In the genomic region with DNA sequence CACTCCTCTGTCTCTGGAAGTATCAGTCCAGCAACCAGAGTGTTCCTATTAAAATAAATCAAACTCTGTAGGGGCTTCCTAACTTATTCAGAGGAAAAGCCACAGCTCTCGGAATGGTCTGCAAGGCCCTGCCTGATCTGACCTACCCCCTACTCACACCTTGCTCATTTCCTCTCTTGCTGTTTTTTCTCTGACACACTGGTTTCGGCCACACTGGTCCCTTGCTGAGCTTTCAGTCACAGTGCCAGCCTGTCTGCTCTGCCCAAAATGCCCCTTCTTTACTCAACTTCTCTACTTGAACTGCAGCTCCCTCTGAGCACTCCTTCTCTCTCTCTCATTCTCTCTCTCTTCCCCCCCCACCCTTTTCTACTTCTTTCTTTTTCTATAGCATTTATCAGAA, we compare ENCODE assay signal across 15 cellular contexts.
DNase-seq lines count a peak whose midpoint lies in the region; ATAC-seq lines count a peak whose summit lies in the region.
"Had no signal": no experiment of that assay in that cellular context is flagged by ENCODE, and none has a peak within 500 bp of the region (broad histone marks: within the 10 kb centered on the region; RNA-seq: fewer than 3 reads in every experiment).

No MANE protein-coding gene starts in this region.

- H3K4me1 Mint-ChIP-seq in activated CD4-positive, alpha-beta memory T cell treated with anti-CD3 and anti-CD28 coated beads for 36 hours (ENCODE audit: low read depth): peaks cover 6% of the 10 kb centered on the region
- H3K4me1 Mint-ChIP-seq in activated CD4-positive, alpha-beta memory T cell treated with anti-CD3 and anti-CD28 coated beads, Interleukin-2, amount 10 ng/mL, durations not matched to agents 7 days and 5 days: peaks cover 8% of the 10 kb centered on the region
- peaks cover 6% of the 10 kb centered on the region for H3K4me1 Mint-ChIP-seq in activated T-helper 1 cell treated with anti-CD3 and anti-CD28 coated beads, Interleukin-12 subunit alpha, Interleukin-12 subunit beta, Interleukin-2, Interleukin-4 antibody, amounts not matched to agents 30 ng/mL and 10 ng/mL and 1 ng/mL, durations not matched to agents 14 hours and 24 hours and 36 hours (ENCODE audit: low read depth)
- peaks cover 13 to 25% of the 10 kb centered on the region in 2 donors for H3K4me1 Mint-ChIP-seq in stimulated activated naive B cell treated with anti-CD40 and anti-IgM and Interleukin-4, amounts not matched to agents 10 μg/mL and 1 μg/mL and 100 μg/mL, for 72 hours

- no peaks in the 10 kb centered on the region for H3K9me3 Mint-ChIP-seq in activated CD4-positive, alpha-beta memory T cell treated with anti-CD3 and anti-CD28 coated beads for 36 hours
- H3K9me3 Mint-ChIP-seq in activated CD4-positive, alpha-beta memory T cell treated with anti-CD3 and anti-CD28 coated beads, Interleukin-2, amount 10 ng/mL, durations not matched to agents 7 days and 5 days: no peaks in the 10 kb centered on the region
- no peaks in the 10 kb centered on the region for H3K9me3 Mint-ChIP-seq in activated T-helper 1 cell treated with anti-CD3 and anti-CD28 coated beads, Interleukin-12 subunit alpha, Interleukin-12 subunit beta, Interleukin-2, Interleukin-4 antibody, amounts not matched to agents 30 ng/mL and 10 ng/mL and 1 ng/mL, durations not matched to agents 14 hours and 24 hours and 36 hours
- H3K9me3 Mint-ChIP-seq in stimulated activated naive B cell treated with anti-CD40 and anti-IgM and Interleukin-4, amounts not matched to agents 10 μg/mL and 1 μg/mL and 100 μg/mL, for 72 hours: no peaks in the 10 kb centered on the region

- POLR2A ChIA-PET in activated CD4-positive, alpha-beta memory T cell treated with anti-CD3 and anti-CD28 coated beads for 36 hours (lab: Charles Lee): interaction anchor here (0.6 kb wide), 3 partner anchors 132 to 538 kb away, joined by 3 read pairs; no protein-coding TSS in a partner anchor
- POLR2A ChIA-PET in activated CD4-positive, alpha-beta memory T cell treated with anti-CD3 and anti-CD28 coated beads, Interleukin-2, amount 10 ng/mL, durations not matched to agents 7 days and 5 days (lab: Charles Lee): no interaction called here

- intact Hi-C loops in activated CD4-positive, alpha-beta memory T cell treated with anti-CD3 and anti-CD28 coated beads for 36 hours (cut with micrococcal nuclease): no loop called here
- intact Hi-C loops in activated T-helper 1 cell treated with anti-CD3 and anti-CD28 coated beads, Interleukin-12 subunit alpha, Interleukin-12 subunit beta, Interleukin-2, Interleukin-4 antibody, amounts not matched to agents 30 ng/mL and 10 ng/mL and 1 ng/mL, durations not matched to agents 14 hours and 24 hours and 36 hours (cut with micrococcal nuclease): no loop called here

- CTCF ChIA-PET in activated CD4-positive, alpha-beta memory T cell treated with anti-CD3 and anti-CD28 coated beads for 36 hours (lab: Charles Lee): interaction anchor here (0.7 kb wide), 1 partner anchor 217 kb away, joined by 3 read pairs; no protein-coding TSS in a partner anchor
- CTCF ChIA-PET in activated CD4-positive, alpha-beta memory T cell treated with anti-CD3 and anti-CD28 coated beads, Interleukin-2, amount 10 ng/mL, durations not matched to agents 7 days and 5 days (lab: Charles Lee): no interaction called here

- no peak overlapping the region for H3K27ac Mint-ChIP-seq in activated CD4-positive, alpha-beta memory T cell treated with anti-CD3 and anti-CD28 coated beads for 36 hours
- no peak overlapping the region for H3K27ac Mint-ChIP-seq in activated CD4-positive, alpha-beta memory T cell treated with anti-CD3 and anti-CD28 coated beads, Interleukin-2, amount 10 ng/mL, durations not matched to agents 7 days and 5 days
- H3K27ac Mint-ChIP-seq in activated T-helper 1 cell treated with anti-CD3 and anti-CD28 coated beads, Interleukin-12 subunit alpha, Interleukin-12 subunit beta, Interleukin-2, Interleukin-4 antibody, amounts not matched to agents 30 ng/mL and 10 ng/mL and 1 ng/mL, durations not matched to agents 14 hours and 24 hours and 36 hours: peak overlapping the region; percentile 37
- H3K27ac Mint-ChIP-seq in stimulated activated naive B cell treated with anti-CD40 and anti-IgM and Interleukin-4, amounts not matched to agents 10 μg/mL and 1 μg/mL and 100 μg/mL, for 72 hours: peak overlapping the region; percentile 66

- ATAC-seq in HG02759 (IDR thresholded peaks at IDR 0.05; ENCODE audit: unreplicated experiment) (peak; percentile 58), HG02623 (IDR thresholded peaks at IDR 0.05; ENCODE audit: unreplicated experiment) (no peak), GM21515 (IDR thresholded peaks at IDR 0.05; ENCODE audit: unreplicated experiment) (no peak), HG03469 (IDR thresholded peaks at IDR 0.05; ENCODE audit: unreplicated experiment) (no peak)
- peak; percentile 34 to 64 for ATAC-seq in stimulated activated naive B cell treated with anti-CD40 and anti-IgM and Interleukin-4, amounts not matched to agents 10 μg/mL and 1 μg/mL and 100 μg/mL, for 72 hours (replicated peaks)

- peak; percentile 24 for DNase-seq in activated CD4-positive, alpha-beta memory T cell treated with anti-CD3 and anti-CD28 coated beads for 36 hours
- DNase-seq in activated CD4-positive, alpha-beta memory T cell treated with anti-CD3 and anti-CD28 coated beads, Interleukin-2, amount 10 ng/mL, durations not matched to agents 7 days and 5 days: no peak
- DNase-seq in activated T-helper 1 cell treated with anti-CD3 and anti-CD28 coated beads, Interleukin-12 subunit alpha, Interleukin-12 subunit beta, Interleukin-2, Interleukin-4 antibody, amounts not matched to agents 30 ng/mL and 10 ng/mL and 1 ng/mL, durations not matched to agents 14 hours and 24 hours and 36 hours (ENCODE audit: low spot score): no peak
- DNase-seq in stimulated activated naive B cell treated with anti-CD40 and anti-IgM and Interleukin-4, amounts not matched to agents 10 μg/mL and 1 μg/mL and 100 μg/mL, for 72 hours: no peak
- DNase-seq: activated CD4-positive, alpha-beta T cell treated with anti-CD3 and anti-CD28 coated beads for 4 hours; activated naive CD4-positive, alpha-beta T cell treated with Interleukin-2 at 50 U/mL for 16 hours; Calu3; central memory CD4-positive, alpha-beta T cell; hypothalamus; NCI-H226; OCI-M1 had no signal

- no peaks in the 10 kb centered on the region for H3K27me3 Mint-ChIP-seq in activated CD4-positive, alpha-beta memory T cell treated with anti-CD3 and anti-CD28 coated beads for 36 hours
- H3K27me3 Mint-ChIP-seq in activated CD4-positive, alpha-beta memory T cell treated with anti-CD3 and anti-CD28 coated beads, Interleukin-2, amount 10 ng/mL, durations not matched to agents 7 days and 5 days: no peaks in the 10 kb centered on the region
- H3K27me3 Mint-ChIP-seq in activated T-helper 1 cell treated with anti-CD3 and anti-CD28 coated beads, Interleukin-12 subunit alpha, Interleukin-12 subunit beta, Interleukin-2, Interleukin-4 antibody, amounts not matched to agents 30 ng/mL and 10 ng/mL and 1 ng/mL, durations not matched to agents 14 hours and 24 hours and 36 hours (ENCODE audit: insufficient read depth): no peaks in the 10 kb centered on the region
- H3K27me3 Mint-ChIP-seq in stimulated activated naive B cell treated with anti-CD40 and anti-IgM and Interleukin-4, amounts not matched to agents 10 μg/mL and 1 μg/mL and 100 μg/mL, for 72 hours: no peaks in the 10 kb centered on the region

- H3K4me3 Mint-ChIP-seq in activated CD4-positive, alpha-beta memory T cell treated with anti-CD3 and anti-CD28 coated beads for 36 hours: no peak overlapping the region
- no peak overlapping the region for H3K4me3 Mint-ChIP-seq in activated CD4-positive, alpha-beta memory T cell treated with anti-CD3 and anti-CD28 coated beads, Interleukin-2, amount 10 ng/mL, durations not matched to agents 7 days and 5 days
- no peak overlapping the region for H3K4me3 Mint-ChIP-seq in activated T-helper 1 cell treated with anti-CD3 and anti-CD28 coated beads, Interleukin-12 subunit alpha, Interleukin-12 subunit beta, Interleukin-2, Interleukin-4 antibody, amounts not matched to agents 30 ng/mL and 10 ng/mL and 1 ng/mL, durations not matched to agents 14 hours and 24 hours and 36 hours
- H3K4me3 Mint-ChIP-seq in stimulated activated naive B cell treated with anti-CD40 and anti-IgM and Interleukin-4, amounts not matched to agents 10 μg/mL and 1 μg/mL and 100 μg/mL, for 72 hours: no peak overlapping the region

- peaks cover 3% of the 10 kb centered on the region for H3K36me3 Mint-ChIP-seq in activated CD4-positive, alpha-beta memory T cell treated with anti-CD3 and anti-CD28 coated beads for 36 hours
- peaks cover 9% of the 10 kb centered on the region for H3K36me3 Mint-ChIP-seq in activated CD4-positive, alpha-beta memory T cell treated with anti-CD3 and anti-CD28 coated beads, Interleukin-2, amount 10 ng/mL, durations not matched to agents 7 days and 5 days (ENCODE audit: low read depth)
- H3K36me3 Mint-ChIP-seq in activated T-helper 1 cell treated with anti-CD3 and anti-CD28 coated beads, Interleukin-12 subunit alpha, Interleukin-12 subunit beta, Interleukin-2, Interleukin-4 antibody, amounts not matched to agents 30 ng/mL and 10 ng/mL and 1 ng/mL, durations not matched to agents 14 hours and 24 hours and 36 hours (ENCODE audit: low read depth): peaks cover 4% of the 10 kb centered on the region
- peaks cover 5 to 15% of the 10 kb centered on the region in 2 donors for H3K36me3 Mint-ChIP-seq in stimulated activated naive B cell treated with anti-CD40 and anti-IgM and Interleukin-4, amounts not matched to agents 10 μg/mL and 1 μg/mL and 100 μg/mL, for 72 hours

Comparison
In these comparisons a context has a peak if more than half of its experiments do, and no peak if none do; other contexts are left out.
1. H3K27ac Mint-ChIP-seq: peak in activated T-helper 1 cell treated with anti-CD3 and anti-CD28 coated beads, Interleukin-12 subunit alpha, Interleukin-12 subunit beta, Interleukin-2, Interleukin-4 antibody, amounts not matched to agents 30 ng/mL and 10 ng/mL and 1 ng/mL, durations not matched to agents 14 hours and 24 hours and 36 hours (single experiment) and stimulated activated naive B cell treated with anti-CD40 and anti-IgM and Interleukin-4, amounts not matched to agents 10 μg/mL and 1 μg/mL and 100 μg/mL, for 72 hours (single experiment); none in activated CD4-positive, alpha-beta memory T cell treated with anti-CD3 and anti-CD28 coated beads for 36 hours (single experiment) and activated CD4-positive, alpha-beta memory T cell treated with anti-CD3 and anti-CD28 coated beads, Interleukin-2, amount 10 ng/mL, durations not matched to agents 7 days and 5 days (single experiment).
2. ATAC-seq: peak in HG02759 (single experiment) and stimulated activated naive B cell treated with anti-CD40 and anti-IgM and Interleukin-4, amounts not matched to agents 10 μg/mL and 1 μg/mL and 100 μg/mL, for 72 hours (2 of 2); none in HG02623 (single experiment), GM21515 (single experiment) and HG03469 (single experiment).